Comparison of ENCODE assay signal across 27 cellular contexts in genomic region chr17:41322903-41323895, GRCh38. TPM values are rescaled to one million over a fixed set of nuclear protein-coding genes. Genes with fewer than 3 reads are reported as not detected.
DNase-seq lines count a peak whose midpoint lies in the region; ATAC-seq and TF ChIP-seq lines count a peak whose summit lies in the region.
"Had no signal": no experiment of that assay in that cellular context is flagged by ENCODE, and none has a peak within 500 bp of the region (broad histone marks: within the 10 kb centered on the region; RNA-seq: fewer than 3 reads in every experiment).

No MANE protein-coding gene starts in this region.

- intact Hi-C loops in CD8-positive, alpha-beta T cell (cut with DNase I, micrococcal nuclease), result loop anchor here (1.0 to 2.0 kb wide), 6 partner anchors 15 to 520 kb away; no protein-coding TSS in a partner anchor
- intact Hi-C loops in HCT116 (cut with micrococcal nuclease), result loop anchor here (1.0 to 10.0 kb wide), 4 partner anchors 224 to 698 kb away; no protein-coding TSS in a partner anchor

- no peaks in the 10 kb centered on the region for H3K36me3 Mint-ChIP-seq in CD8-positive, alpha-beta T cell
- peaks cover 4% of the 10 kb centered on the region for H3K36me3 Mint-ChIP-seq in mesothelial cell of epicardium
- H3K36me3 Mint-ChIP-seq: CD14-positive monocyte, natural killer cell had no signal

- ATAC-seq in CD8-positive, alpha-beta T cell, result no peak
- no peak for ATAC-seq in HCT116
- ATAC-seq: gastrocnemius medialis had no signal

- H3K4me1 Mint-ChIP-seq in CD8-positive, alpha-beta T cell (ENCODE audit: low read depth), result peaks cover 48% of the 10 kb centered on the region
- peaks cover 12% of the 10 kb centered on the region for H3K4me1 Mint-ChIP-seq in mesothelial cell of epicardium
- H3K4me1 Mint-ChIP-seq: natural killer cell had no signal

- no peak overlapping the region for H2AFZ ChIP-seq in HCT116 (ENCODE audit: low read depth, low read length, poor library complexity, severe bottlenecking)
- H2AFZ ChIP-seq in osteoblast (ENCODE audit: low read length), result peak overlapping the region; percentile 5
- H2AFZ ChIP-seq: hepatocyte had no signal

- H3K27me3 ChIP-seq in CD8-positive, alpha-beta T cell (ENCODE audit: insufficient read depth, low read length), result no peaks in the 10 kb centered on the region
- H3K27me3 ChIP-seq in HCT116 (ENCODE audit: insufficient read depth, low read length) (no peaks in the 10 kb centered on the region), osteoblast (ENCODE audit: insufficient read depth, low read length) (no peaks in the 10 kb centered on the region)
- H3K27me3 ChIP-seq: body of pancreas, esophagus muscularis mucosa, hepatocyte, suprapubic skin had no signal

- no peak for TF ChIP-seq CTCF in CD8-positive, alpha-beta T cell (IDR thresholded peaks at IDR 0.05)
- TF ChIP-seq CTCF in HCT116 (IDR thresholded peaks at IDR 0.05 in 2 of 3, conservative IDR thresholded peaks at IDR 0.05 in 1 of 3; ENCODE audit: borderline replicate concordance in 1 of 3, insufficient read depth in 1 of 3, low read depth in 2 of 3, low read length in 2 of 3) (no peak), osteoblast (IDR thresholded peaks at IDR 0.05; ENCODE audit: extremely low read depth, low read depth, low read length) (no peak), mesothelial cell of epicardium (IDR thresholded peaks at IDR 0.05; ENCODE audit: unreplicated experiment) (no peak)

- no peak for TF ChIP-seq RAD21 in HCT116 (IDR thresholded peaks at IDR 0.05; ENCODE audit: low read depth)

- POLR2A ChIA-PET in CD8-positive, alpha-beta T cell (lab: Charles Lee), result interaction anchor here (0.7 to 1.6 kb wide), 5 partner anchors 9 to 189 kb away, joined by 3 to 10 read pairs (median 4); partner anchors contain the start of gene KRTAP16-1
- POLR2A ChIA-PET in HCT116 (lab: Charles Lee), result no interaction called here

- peaks cover 60% of the 10 kb centered on the region for H3K4me1 ChIP-seq in CD8-positive, alpha-beta T cell (ENCODE audit: insufficient read depth, low read length)
- H3K4me1 ChIP-seq in HCT116 (ENCODE audit: control insufficient read depth in 1 of 2, insufficient read depth in 2 of 2, low read length in 2 of 2) (peaks cover 5 to 18% of the 10 kb centered on the region in 2 experiments; a peak in 3 of 4 replicates), osteoblast (ENCODE audit: insufficient read depth, low read length) (no peaks in the 10 kb centered on the region)
- H3K4me1 ChIP-seq: body of pancreas, esophagus muscularis mucosa, gastrocnemius medialis had no signal

- H3K9ac ChIP-seq in HCT116 (ENCODE audit: low read length), result no peak overlapping the region
- H3K9ac ChIP-seq: SK-N-SH had no signal

- H4K20me1 ChIP-seq in HCT116 (ENCODE audit: insufficient read depth) (no peaks in the 10 kb centered on the region), osteoblast (ENCODE audit: insufficient read depth, low read length) (no peaks in the 10 kb centered on the region)

- no peaks in the 10 kb centered on the region for H3K36me3 ChIP-seq in CD8-positive, alpha-beta T cell (ENCODE audit: insufficient read depth, low read length)
- H3K36me3 ChIP-seq in HCT116 (ENCODE audit: control insufficient read depth in 1 of 2, insufficient read depth in 2 of 2, low read length in 2 of 2), result peaks cover 0 to 7% of the 10 kb centered on the region in 2 experiments; a peak in 1 of 4 replicates
- no peaks in the 10 kb centered on the region for H3K36me3 ChIP-seq in osteoblast (ENCODE audit: insufficient read depth, low read length)
- H3K36me3 ChIP-seq: esophagus muscularis mucosa, gastrocnemius medialis, suprapubic skin had no signal

- H3K9me3 ChIP-seq in CD8-positive, alpha-beta T cell (ENCODE audit: low read length), result no peaks in the 10 kb centered on the region
- H3K9me3 ChIP-seq in HCT116 (ENCODE audit: control insufficient read depth in 1 of 2, insufficient read depth in 1 of 2, low read depth in 1 of 2, low read length in 2 of 2) (peaks cover 4 to 22% of the 10 kb centered on the region in 2 experiments; a peak in 1 of 4 replicates), osteoblast (ENCODE audit: low read depth, low read length) (no peaks in the 10 kb centered on the region)
- H3K9me3 ChIP-seq: suprapubic skin had no signal

- no peaks in the 10 kb centered on the region for H3K9me2 ChIP-seq in HCT116 (ENCODE audit: insufficient read depth)
- H3K9me2 ChIP-seq: SK-N-SH had no signal

- CTCF ChIA-PET in CD8-positive, alpha-beta T cell (lab: Charles Lee), result interaction anchor here (0.6 to 4.1 kb wide), 59 partner anchors 9 to 697 kb away, joined by 3 to 43 read pairs (median 4); partner anchors contain the start of genes KRT37, KRTAP16-1, KRTAP2-3 and KRTAP29-1
- CTCF ChIA-PET in HCT116 (lab: Charles Lee), result interaction anchor here (0.5 to 2.9 kb wide), 17 partner anchors 9 to 707 kb away, joined by 3 to 15 read pairs (median 5); no protein-coding TSS in a partner anchor

- no peak overlapping the region for H3K4me3 Mint-ChIP-seq in CD8-positive, alpha-beta T cell
- H3K4me3 Mint-ChIP-seq in mesothelial cell of epicardium, result no peak overlapping the region
- H3K4me3 Mint-ChIP-seq: CD14-positive monocyte; natural killer cell; stimulated activated naive B cell treated with anti-CD40 and anti-IgM and Interleukin-4, amounts not matched to agents 10 μg/mL and 1 μg/mL and 100 μg/mL, for 72 hours; T-helper 2 cell treated with Interferon-gamma antibody and Interleukin-4, amounts not matched to agents 5 μg/mL and 100 μg/mL, for 36 hours had no signal

- peak overlapping the region; percentile 62 for H3K27ac Mint-ChIP-seq in CD8-positive, alpha-beta T cell
- H3K27ac Mint-ChIP-seq in mesothelial cell of epicardium, result no peak overlapping the region
- H3K27ac Mint-ChIP-seq: activated T-helper 2 cell treated with anti-CD3 and anti-CD28 coated beads, Interferon-gamma antibody, Interleukin-2, Interleukin-4, amounts not matched to agents 10 μg/mL and 5 μg/mL and 100 μg/mL, durations not matched to agents 14 hours and 24 hours and 36 hours; stimulated activated naive B cell treated with anti-CD40 and anti-IgM and Interleukin-4, amounts not matched to agents 10 μg/mL and 1 μg/mL and 100 μg/mL, for 72 hours; T-helper 2 cell treated with Interferon-gamma antibody and Interleukin-4, amounts not matched to agents 5 μg/mL and 100 μg/mL, for 36 hours had no signal

- no peak for DNase-seq in CD8-positive, alpha-beta T cell
- DNase-seq in HCT116 (ENCODE audit: low read depth, low spot score), result no peak
- DNase-seq in ecto neural progenitor cell (ENCODE audit: low spot score), result peak; percentile 51
- no peak for DNase-seq in osteoblast (ENCODE audit: insufficient read length, low spot score, missing footprints)
- no peak for DNase-seq in NCI-H1694 treated with DMSO at 0.1 percent for 48 hours (lab: John Stamatoyannopoulos, UW)
- no peak for DNase-seq in mesothelial cell of epicardium (ENCODE audit: low spot score in 2 of 2, unreplicated experiment in 2 of 2)
- no peak for DNase-seq in NCI-H748 treated with DMSO at 0.1 percent for 48 hours (lab: John Stamatoyannopoulos, UW)
- DNase-seq: activated CD4-positive, alpha-beta T cell treated with anti-CD3 and anti-CD28 coated beads for 4 hours; effector CD8-positive, alpha-beta T cell; gastrocnemius medialis; GOT3; natural killer cell; NCI-H187; stimulated activated CD4-positive, alpha-beta T cell treated with anti-CD3 and anti-CD28 coated beads, Interleukin-4, amount 100 ng/mL, for 1 hour; stimulated activated naive B cell treated with anti-CD40 and anti-IgM and Interleukin-4, amounts not matched to agents 10 μg/mL and 1 μg/mL and 100 μg/mL, for 72 hours had no signal

- H3K27ac ChIP-seq in CD8-positive, alpha-beta T cell (ENCODE audit: low read depth, low read length), result no peak overlapping the region
- peak overlapping the region; percentile 35 for H3K27ac ChIP-seq in HCT116 (ENCODE audit: low read depth, low read length)
- H3K27ac ChIP-seq in osteoblast (ENCODE audit: low read depth, low read length), result peak overlapping the region; percentile 32
- H3K27ac ChIP-seq: body of pancreas, esophagus muscularis mucosa, gastrocnemius medialis, hepatocyte, suprapubic skin had no signal

- H3K27me3 Mint-ChIP-seq in CD8-positive, alpha-beta T cell (ENCODE audit: low read depth), result no peaks in the 10 kb centered on the region
- no peaks in the 10 kb centered on the region for H3K27me3 Mint-ChIP-seq in mesothelial cell of epicardium (ENCODE audit: low read depth)
- H3K27me3 Mint-ChIP-seq: stimulated activated naive B cell treated with anti-CD40 and anti-IgM and Interleukin-4, amounts not matched to agents 10 μg/mL and 1 μg/mL and 100 μg/mL, for 72 hours had no signal

- no peak overlapping the region for H3K4me3 ChIP-seq in CD8-positive, alpha-beta T cell (ENCODE audit: low read depth, low read length)
- H3K4me3 ChIP-seq in HCT116 (replicated peaks in 1 of 2; ENCODE audit: low read depth in 1 of 2, low read length in 2 of 2) (no peak overlapping the region), osteoblast (ENCODE audit: insufficient read depth, low read length) (no peak overlapping the region)
- H3K4me3 ChIP-seq: body of pancreas, esophagus muscularis mucosa, gastrocnemius medialis, hepatocyte, suprapubic skin had no signal

- BruUV-seq in HCT116 (replicated peaks; lab: Mats Ljungman, UMichigan), result no TSS peak

- H3K4me2 ChIP-seq in HCT116 (ENCODE audit: low read length) (0 out of 2 replicates have a peak overlapping the region, but pooled peaks have one; percentile 43), osteoblast (ENCODE audit: insufficient read depth, low read length) (no peak overlapping the region)
- H3K4me2 ChIP-seq: hepatocyte, SK-N-SH had no signal

- peaks cover 7% of the 10 kb centered on the region for H3K9me3 Mint-ChIP-seq in CD8-positive, alpha-beta T cell
- peaks cover 24% of the 10 kb centered on the region for H3K9me3 Mint-ChIP-seq in mesothelial cell of epicardium
- H3K9me3 Mint-ChIP-seq: T-helper 2 cell treated with Interferon-gamma antibody and Interleukin-4, amounts not matched to agents 5 μg/mL and 100 μg/mL, for 36 hours had no signal

- H3K79me2 ChIP-seq in HCT116 (ENCODE audit: insufficient read depth, low read length) (no peaks in the 10 kb centered on the region), osteoblast (ENCODE audit: insufficient read depth, low read length) (no peaks in the 10 kb centered on the region)
- H3K79me2 ChIP-seq: hepatocyte had no signal

- RAD21 ChIA-PET in HCT116 (lab: Charles Lee; ENCODE audit: low non-redundant PET in 1 of 2, low total read pairs in 2 of 2, uncharacterized antibody in 2 of 2, unreplicated experiment in 2 of 2), result no interaction called here

- TF ChIP-seq POLR2A in HCT116 (IDR thresholded peaks at IDR 0.05; ENCODE audit: borderline replicate concordance, extremely low read depth, insufficient read depth, insufficient read length), result no peak

RNA-seq across cellular contexts. Expression of gene KRTAP17-1, which starts 7.7 kb away (rescaled TPM):
- not detected for total RNA-seq in CD8-positive, alpha-beta T cell
- total RNA-seq in HCT116 (2021; ENCODE audit: unreplicated experiment), result not detected
- polyA plus RNA-seq in HCT116 (2012), result not detected in 2 replicates
- not detected in 2 replicates for total RNA-seq in osteoblast
- not detected in 3 replicates for total RNA-seq in mesothelial cell of epicardium
- total RNA-seq: activated T-helper 2 cell treated with anti-CD3 and anti-CD28 coated beads, Interferon-gamma antibody, Interleukin-2, Interleukin-4, amounts not matched to agents 10 μg/mL and 5 μg/mL and 100 μg/mL, durations not matched to agents 14 hours and 24 hours and 36 hours; body of pancreas; chondrocyte; esophagus muscularis mucosa; gastrocnemius medialis; hepatocyte; LHCN-M2; mesenteric fat pad; natural killer cell had no signal
- polyA plus RNA-seq: adipose tissue, CD14-positive monocyte, SK-N-SH had no signal

RNA-seq across cellular contexts. Expression of gene KRTAP16-1, which starts 14.1 kb away (rescaled TPM):
- total RNA-seq in CD8-positive, alpha-beta T cell, result 1 to 10 TPM in 1 of 2 experiments, under 1 TPM in 1; 1.00 to 1.1 TPM
- not detected for total RNA-seq in HCT116 (2021; ENCODE audit: unreplicated experiment)
- polyA plus RNA-seq in HCT116 (2012), result not detected in 2 replicates
- total RNA-seq in osteoblast, result not detected in 2 replicates
- total RNA-seq in mesothelial cell of epicardium, result not detected in 3 replicates
- total RNA-seq: activated T-helper 2 cell treated with anti-CD3 and anti-CD28 coated beads, Interferon-gamma antibody, Interleukin-2, Interleukin-4, amounts not matched to agents 10 μg/mL and 5 μg/mL and 100 μg/mL, durations not matched to agents 14 hours and 24 hours and 36 hours; body of pancreas; chondrocyte; esophagus muscularis mucosa; gastrocnemius medialis; hepatocyte; LHCN-M2; mesenteric fat pad had no signal
- polyA plus RNA-seq: adipose tissue, CD14-positive monocyte, hepatocyte, SK-N-SH had no signal

RNA-seq across cellular contexts. Expression of gene KRTAP29-1, which starts 20.5 kb away (rescaled TPM):
- total RNA-seq in CD8-positive, alpha-beta T cell, result not detected
- total RNA-seq in HCT116 (2021; ENCODE audit: unreplicated experiment) (0.22 TPM), osteoblast (not detected in 2 replicates), mesothelial cell of epicardium (not detected in 3 replicates)
- not detected in 2 replicates for polyA plus RNA-seq in HCT116 (2012)
- total RNA-seq: activated T-helper 2 cell treated with anti-CD3 and anti-CD28 coated beads, Interferon-gamma antibody, Interleukin-2, Interleukin-4, amounts not matched to agents 10 μg/mL and 5 μg/mL and 100 μg/mL, durations not matched to agents 14 hours and 24 hours and 36 hours; body of pancreas; chondrocyte; esophagus muscularis mucosa; gastrocnemius medialis; hepatocyte; LHCN-M2; mesenteric fat pad; natural killer cell had no signal
- polyA plus RNA-seq: adipose tissue, CD14-positive monocyte, hepatocyte, SK-N-SH had no signal

RNA-seq across cellular contexts. Expression of gene KRT33A, which starts 27.4 kb away (rescaled TPM):
- not detected for total RNA-seq in CD8-positive, alpha-beta T cell
- total RNA-seq in HCT116 (2021; ENCODE audit: unreplicated experiment) (not detected), osteoblast (not detected in 2 replicates), mesothelial cell of epicardium (not detected in 3 replicates)
- not detected in 2 replicates for polyA plus RNA-seq in HCT116 (2012)
- total RNA-seq: activated T-helper 2 cell treated with anti-CD3 and anti-CD28 coated beads, Interferon-gamma antibody, Interleukin-2, Interleukin-4, amounts not matched to agents 10 μg/mL and 5 μg/mL and 100 μg/mL, durations not matched to agents 14 hours and 24 hours and 36 hours; body of pancreas; chondrocyte; esophagus muscularis mucosa; gastrocnemius medialis; hepatocyte; LHCN-M2; mesenteric fat pad; natural killer cell had no signal
- polyA plus RNA-seq: adipose tissue, CD14-positive monocyte, hepatocyte, SK-N-SH had no signal

RNA-seq across cellular contexts. Expression of gene KRT33B, which starts 46.4 kb away (rescaled TPM):
- not detected for total RNA-seq in CD8-positive, alpha-beta T cell
- total RNA-seq in HCT116 (2021; ENCODE audit: unreplicated experiment), result not detected
- polyA plus RNA-seq in HCT116 (2012), result 0.06 TPM in 1 of 2 replicates, not detected in the other
- 0.29 and 1.1 TPM in 2 replicates for total RNA-seq in osteoblast
- total RNA-seq in mesothelial cell of epicardium, result not detected in 3 replicates
- total RNA-seq: activated T-helper 2 cell treated with anti-CD3 and anti-CD28 coated beads, Interferon-gamma antibody, Interleukin-2, Interleukin-4, amounts not matched to agents 10 μg/mL and 5 μg/mL and 100 μg/mL, durations not matched to agents 14 hours and 24 hours and 36 hours; body of pancreas; chondrocyte; esophagus muscularis mucosa; gastrocnemius medialis; hepatocyte; LHCN-M2; mesenteric fat pad; natural killer cell had no signal
- polyA plus RNA-seq: adipose tissue, CD14-positive monocyte had no signal
